In genomic region chr13:94764576-94765321, GRCh38 we compare ENCODE assay signal across 23 cellular contexts. TPM values are rescaled to one million over a fixed set of nuclear protein-coding genes. Genes with fewer than 3 reads are reported as not detected.
DNase-seq lines count a peak whose midpoint lies in the region; ATAC-seq and TF ChIP-seq lines count a peak whose summit lies in the region.
"Had no signal": no experiment of that assay in that cellular context is flagged by ENCODE, and none has a peak within 500 bp of the region (broad histone marks: within the 10 kb centered on the region; RNA-seq: fewer than 3 reads in every experiment).

No MANE protein-coding gene starts in this region.

- H2BK5ac ChIP-seq in trophoblast cell (ENCODE audit: low read depth, low read length, poor library complexity) = no peak overlapping the region

- WGBS in heart left ventricle, 4 donors = 88 to 97% (median 92%) methylated on average over 2 of the region's 2 CpGs
- WGBS in trophoblast cell (ENCODE audit: extremely low coverage, insufficient coverage, insufficient read length) = no CpG with 5 or more reads among the region's 2 CpGs

- H3K36me3 ChIP-seq in heart left ventricle = no peaks in the 10 kb centered on the region
- no peaks in the 10 kb centered on the region for H3K36me3 ChIP-seq in trophoblast cell (ENCODE audit: control insufficient read depth in 1 of 2, insufficient read depth in 2 of 2, low read length in 2 of 2)
- H3K36me3 ChIP-seq: cardiac muscle cell, tibial nerve had no signal

- H3K27me3 Mint-ChIP-seq in nephron progenitor cell (ENCODE audit: low read depth, poor library complexity) = no peaks in the 10 kb centered on the region
- H3K27me3 Mint-ChIP-seq: dendritic cell treated with granulocyte-macrophage colony-stimulating factor and Interleukin-4, amounts not matched to agents 40 ng/mL and 50 ng/mL, for 4 days had no signal

- H3K79me1 ChIP-seq in trophoblast cell (ENCODE audit: low read length) = no peaks in the 10 kb centered on the region

- TF ChIP-seq POLR2A in heart left ventricle (IDR thresholded peaks at IDR 0.05) = no peak

- H2BK120ac ChIP-seq in trophoblast cell (ENCODE audit: insufficient read depth, low read length, poor library complexity) = no peak overlapping the region

- H3K4me3 ChIP-seq in heart left ventricle = no peak overlapping the region
- H3K4me3 ChIP-seq in trophoblast cell (ENCODE audit: low read depth, low read length) = no peak overlapping the region
- H3K4me3 ChIP-seq: cardiac muscle cell, tibial nerve had no signal

- no peak overlapping the region for H3K14ac ChIP-seq in trophoblast cell (ENCODE audit: low read length)

- H2AFZ ChIP-seq in trophoblast cell (ENCODE audit: insufficient read depth, low read length, poor library complexity) = no peak overlapping the region

- H2AK5ac ChIP-seq in trophoblast cell (ENCODE audit: low read length) = no peak overlapping the region

- peaks cover 0 to 3% (median 0%) of the 10 kb centered on the region in 12 donors for H3K9me3 ChIP-seq in heart left ventricle
- H3K9me3 ChIP-seq in trophoblast cell (ENCODE audit: insufficient read depth, low read depth, low read length) = no peaks in the 10 kb centered on the region

- no peak overlapping the region for H2BK12ac ChIP-seq in trophoblast cell (ENCODE audit: low read length)

- H3K18ac ChIP-seq in trophoblast cell (ENCODE audit: low read length) = no peak overlapping the region

- H3K27ac ChIP-seq in heart left ventricle (no peak overlapping the region), trophoblast cell (ENCODE audit: low read depth, low read length) (no peak overlapping the region)
- H3K27ac ChIP-seq: 22Rv1, cardiac muscle cell, tibial nerve had no signal

- no peak overlapping the region for H3K27ac Mint-ChIP-seq in nephron progenitor cell
- H3K27ac Mint-ChIP-seq: dendritic cell treated with granulocyte-macrophage colony-stimulating factor and Interleukin-4, amounts not matched to agents 40 ng/mL and 50 ng/mL, for 4 days; mesothelial cell of epicardium; nephron had no signal

- H3K4me3 Mint-ChIP-seq in nephron progenitor cell = no peak overlapping the region
- H3K4me3 Mint-ChIP-seq: dendritic cell treated with granulocyte-macrophage colony-stimulating factor and Interleukin-4, amounts not matched to agents 40 ng/mL and 50 ng/mL, for 4 days; mesothelial cell of epicardium; nephron had no signal

- H4K91ac ChIP-seq in trophoblast cell (ENCODE audit: low read depth, low read length) = no peak overlapping the region

- H3K23ac ChIP-seq in trophoblast cell (ENCODE audit: low read length) = no peak overlapping the region

- TF ChIP-seq CTCF in heart left ventricle (IDR thresholded peaks at IDR 0.05) = no peak
- no peak for TF ChIP-seq CTCF in nephron progenitor cell (IDR thresholded peaks at IDR 0.05)

- H4K8ac ChIP-seq in trophoblast cell (ENCODE audit: low read depth, low read length) = no peak overlapping the region

- intact Hi-C loops in heart left ventricle (cut with DNase I) = no loop called here

- peak; percentile 51 for DNase-seq in DMS153 (lab: John Stamatoyannopoulos, UW)
- DNase-seq in DMS153 treated with DMSO at 0.1 percent for 48 hours (lab: John Stamatoyannopoulos, UW; ENCODE audit: unreplicated experiment) = no peak
- peak; percentile 6 for DNase-seq in stimulated activated CD4-positive, alpha-beta T cell treated with anti-CD3 and anti-CD28 coated beads, Interleukin-1b, Interleukin-23, amount 100 ng/mL, for 48 hours
- DNase-seq in stimulated activated CD4-positive, alpha-beta T cell treated with anti-CD3 and anti-CD28 coated beads, Interleukin-4, amount 100 ng/mL, for 4 hours = no peak
- peak; percentile 87 for DNase-seq in astrocyte of the hippocampus (ENCODE audit: low read depth, low spot score)
- no peak for DNase-seq in heart left ventricle
- DNase-seq in trophoblast cell = no peak
- DNase-seq in nephron progenitor cell = no peak
- DNase-seq: DMS79 treated with DMSO at 0.1 percent for 48 hours; HCEC 1CT; head of caudate nucleus; MM.1S; NCI-H2227 treated with DMSO at 0.1 percent for 48 hours; posterior cingulate gyrus; SHP77 treated with DMSO at 0.1 percent for 48 hours; stimulated activated naive CD4-positive, alpha-beta T cell treated with Interleukin-2 at 50 U/mL for 16 hours had no signal

- no peak for ATAC-seq in heart left ventricle
- ATAC-seq: sciatic nerve had no signal

- H3K4me1 ChIP-seq in heart left ventricle (no peaks in the 10 kb centered on the region), trophoblast cell (ENCODE audit: control insufficient read depth in 1 of 2, insufficient read depth in 2 of 2, low read length in 2 of 2) (peaks cover 0 to 3% of the 10 kb centered on the region in 2 experiments)
- H3K4me1 ChIP-seq: tibial nerve had no signal

- no peaks in the 10 kb centered on the region for H3K4me1 Mint-ChIP-seq in nephron progenitor cell
- H3K4me1 Mint-ChIP-seq: nephron had no signal

- H3K36me3 Mint-ChIP-seq in nephron progenitor cell (ENCODE audit: low read depth) = no peaks in the 10 kb centered on the region
- H3K36me3 Mint-ChIP-seq: mesothelial cell of epicardium had no signal

- H3K9ac ChIP-seq in trophoblast cell (ENCODE audit: low read length) = no peak overlapping the region

- H3K27me3 ChIP-seq in heart left ventricle = peaks cover 0 to 11% (median 0%) of the 10 kb centered on the region in 9 donors
- H3K27me3 ChIP-seq in trophoblast cell (ENCODE audit: insufficient read depth, low read length) = no peaks in the 10 kb centered on the region
- H3K27me3 ChIP-seq: cardiac muscle cell, tibial nerve had no signal

- no peak overlapping the region for H3K4ac ChIP-seq in trophoblast cell (ENCODE audit: low read depth, low read length)

- no peaks in the 10 kb centered on the region for H3K79me2 ChIP-seq in trophoblast cell (ENCODE audit: control insufficient read depth, insufficient read depth, low read length, poor library complexity)

- no peak overlapping the region for H3K4me2 ChIP-seq in trophoblast cell (ENCODE audit: low read length)

- H3K9me3 Mint-ChIP-seq in nephron progenitor cell = peaks cover 21% of the 10 kb centered on the region

- no peak overlapping the region for H4K12ac ChIP-seq in trophoblast cell (ENCODE audit: low read depth, low read length)

RNA-seq across cellular contexts. Expression of gene SOX21, which starts 52.4 kb away (rescaled TPM):
- not detected for total RNA-seq in heart left ventricle
- not detected for polyA plus RNA-seq in heart left ventricle
- polyA plus RNA-seq in trophoblast cell (2013) = 0.07 and 0.11 TPM in 2 replicates
- total RNA-seq: cardiac muscle cell, mesothelial cell of epicardium, sciatic nerve, tibial nerve had no signal
- polyA plus RNA-seq: cardiac muscle cell had no signal

Comparison
In these comparisons a context has a peak if more than half of its experiments do, and no peak if none do; other contexts are left out.
1. DNase-seq: peak in DMS153 (single experiment), stimulated activated CD4-positive, alpha-beta T cell treated with anti-CD3 and anti-CD28 coated beads, Interleukin-1b, Interleukin-23, amount 100 ng/mL, for 48 hours (single experiment) and astrocyte of the hippocampus (single experiment); none in DMS153 treated with DMSO at 0.1 percent for 48 hours (single experiment), stimulated activated CD4-positive, alpha-beta T cell treated with anti-CD3 and anti-CD28 coated beads, Interleukin-4, amount 100 ng/mL, for 4 hours (0 of 2), heart left ventricle (0 of 5), trophoblast cell (0 of 2) and nephron progenitor cell (single experiment).